8 cellular contexts compared by ENCODE assay signal in genomic region chr3:107525954-107526305, GRCh38. TPM values are rescaled to one million over a fixed set of nuclear protein-coding genes. Genes with fewer than 3 reads are reported as not detected.
DNase-seq lines count a peak whose midpoint lies in the region; ATAC-seq and TF ChIP-seq lines count a peak whose summit lies in the region.

No MANE protein-coding gene starts in this region.

- DNase-seq in AG04450 (ENCODE audit: low read depth, low spot score) (no peak), myocyte (ENCODE audit: low read depth) (peak; percentile 2), omental fat pad (ENCODE audit: low spot score) (no peak), GOT3 (lab: John Stamatoyannopoulos, UW) (no peak)
- DNase-seq in central memory CD8-positive, alpha-beta T cell (ENCODE audit: low spot score in 2 of 2): no peak

- no peaks in the 10 kb centered on the region for H3K27me3 Mint-ChIP-seq in central memory CD8-positive, alpha-beta T cell

- H3K4me3 Mint-ChIP-seq in central memory CD8-positive, alpha-beta T cell: peak overlapping the region; percentile 94

- ATAC-seq in central memory CD8-positive, alpha-beta T cell (replicated peaks; ENCODE audit: extremely low read depth, poor library complexity, severe bottlenecking): no peak
- no peak for ATAC-seq in omental fat pad (ENCODE audit: low FRiP score)
- ATAC-seq in HG02642 (IDR thresholded peaks at IDR 0.05; ENCODE audit: poor library complexity, unreplicated experiment): no peak
- no peak for ATAC-seq in HG02759 (IDR thresholded peaks at IDR 0.05; ENCODE audit: unreplicated experiment)

- H3K4me1 Mint-ChIP-seq in central memory CD8-positive, alpha-beta T cell: peaks cover 46% of the 10 kb centered on the region

- H3K36me3 Mint-ChIP-seq in central memory CD8-positive, alpha-beta T cell (ENCODE audit: insufficient read depth): peaks cover 20% of the 10 kb centered on the region

- no peaks in the 10 kb centered on the region for H3K36me3 ChIP-seq in KOPT-K1 (ENCODE audit: insufficient read depth, low read length)

- CTCF ChIA-PET in AG04450 (lab: Charles Lee): interaction anchor here (0.7 to 1.9 kb wide), 4 partner anchors 83 to 1021 kb away, joined by 3 to 8 read pairs (median 4); no protein-coding TSS in a partner anchor

- TF ChIP-seq CTCF in AG04450 (IDR thresholded peaks at IDR 0.05; ENCODE audit: low read depth, low read length) (no peak), omental fat pad (IDR thresholded peaks at IDR 0.05) (no peak)

- H3K27ac Mint-ChIP-seq in central memory CD8-positive, alpha-beta T cell (ENCODE audit: low read depth): peak overlapping the region; percentile 94

- H3K9me3 ChIP-seq in AG04450 (ENCODE audit: control insufficient read depth, insufficient read depth, low read length): no peaks in the 10 kb centered on the region
- no peaks in the 10 kb centered on the region for H3K9me3 ChIP-seq in KOPT-K1 (ENCODE audit: insufficient read depth, low read length, poor library complexity, severe bottlenecking)

- peak overlapping the region; percentile 82 for H3K4me3 ChIP-seq in AG04450 (ENCODE audit: low read depth, low read length)

- POLR2A ChIA-PET in AG04450 (lab: Yijun Ruan, JAX): no interaction called here

- no peaks in the 10 kb centered on the region for H3K27me3 ChIP-seq in AG04450 (ENCODE audit: control insufficient read depth, insufficient read depth, low read length)

- no peak overlapping the region for H3K27ac ChIP-seq in AG04450 (ENCODE audit: low read depth, low read length)
- peak overlapping the region; percentile 69 for H3K27ac ChIP-seq in KOPT-K1 (ENCODE audit: low read depth, low read length, poor library complexity, severe bottlenecking)

- H3K9me3 Mint-ChIP-seq in central memory CD8-positive, alpha-beta T cell: no peaks in the 10 kb centered on the region

RNA-seq across cellular contexts. Expression of gene BBX, which starts 3.2 kb away (rescaled TPM):
- polyA plus RNA-seq in AG04450 (2011; rRNA removed): 38.2 and 46.1 TPM in 2 replicates
- polyA minus RNA-seq in AG04450 (2011; rRNA and poly(A)+ RNA removed): 69.0 and 82.0 TPM in 2 replicates
- 46.5 and 59.2 TPM in 2 replicates for total RNA-seq in myocyte
- 16.3 TPM for polyA plus RNA-seq in myocyte (2012)
- 10 to 100 TPM; 32.8 to 70.5 (median 40.7) TPM for total RNA-seq in omental fat pad
